Comparison of ENCODE assay signal across 1 cellular context in genomic region chr5:78291687-78292086, GRCh38.
TF ChIP-seq lines count a peak whose summit lies in the region.

No MANE protein-coding gene starts in this region.

TF ChIP-seq in K562, 482 proteins besides CTCF, POLR2A, EP300 and RAD21:
- TF ChIP-seq ZFX (CRISPR knock-in tag; IDR thresholded peaks at IDR 0.05) = no peak
- no peak for TF ChIP-seq CEBPG (CRISPR knock-in tag; IDR thresholded peaks at IDR 0.05)
- peak; percentile 44 to 72; a peak in 3 of 4 replicates for TF ChIP-seq CEBPG (tag; conservative IDR thresholded peaks at IDR 0.05 in 1 of 2, IDR thresholded peaks at IDR 0.05 in 1 of 2)
- no peak for TF ChIP-seq KLF10 (CRISPR knock-in tag; IDR thresholded peaks at IDR 0.05)
- no peak for TF ChIP-seq CREB3 (tag; conservative IDR thresholded peaks at IDR 0.05; ENCODE audit: low read depth)
- no peak for TF ChIP-seq SMARCC2 (IDR thresholded peaks at IDR 0.05; ENCODE audit: low read depth)
- TF ChIP-seq MCM3 (IDR thresholded peaks at IDR 0.05) = no peak
- TF ChIP-seq MCM7 (IDR thresholded peaks at IDR 0.05) = no peak
- TF ChIP-seq CEBPB (tag; IDR thresholded peaks at IDR 0.05) = peak; percentile 81
- no peak for TF ChIP-seq ELF4 (CRISPR knock-in tag; IDR thresholded peaks at IDR 0.05)
- TF ChIP-seq PTRF (tag; IDR thresholded peaks at IDR 0.05) = no peak
- TF ChIP-seq ZBTB5 (IDR thresholded peaks at IDR 0.05) = no peak
- TF ChIP-seq MAFK (IDR thresholded peaks at IDR 0.05; ENCODE audit: low read length) = no peak
- TF ChIP-seq MBD2 (IDR thresholded peaks at IDR 0.05; ENCODE audit: borderline replicate concordance, low read depth) = no peak
- TF ChIP-seq MEF2D (tag; conservative IDR thresholded peaks at IDR 0.05; ENCODE audit: low read depth) = no peak
- TF ChIP-seq SMAD3 (CRISPR knock-in tag; conservative IDR thresholded peaks at IDR 0.05) = no peak
- no peak for TF ChIP-seq RERE (CRISPR knock-in tag; IDR thresholded peaks at IDR 0.05; ENCODE audit: borderline replicate concordance)
